9 cellular contexts compared by ENCODE assay signal in the genomic region with DNA sequence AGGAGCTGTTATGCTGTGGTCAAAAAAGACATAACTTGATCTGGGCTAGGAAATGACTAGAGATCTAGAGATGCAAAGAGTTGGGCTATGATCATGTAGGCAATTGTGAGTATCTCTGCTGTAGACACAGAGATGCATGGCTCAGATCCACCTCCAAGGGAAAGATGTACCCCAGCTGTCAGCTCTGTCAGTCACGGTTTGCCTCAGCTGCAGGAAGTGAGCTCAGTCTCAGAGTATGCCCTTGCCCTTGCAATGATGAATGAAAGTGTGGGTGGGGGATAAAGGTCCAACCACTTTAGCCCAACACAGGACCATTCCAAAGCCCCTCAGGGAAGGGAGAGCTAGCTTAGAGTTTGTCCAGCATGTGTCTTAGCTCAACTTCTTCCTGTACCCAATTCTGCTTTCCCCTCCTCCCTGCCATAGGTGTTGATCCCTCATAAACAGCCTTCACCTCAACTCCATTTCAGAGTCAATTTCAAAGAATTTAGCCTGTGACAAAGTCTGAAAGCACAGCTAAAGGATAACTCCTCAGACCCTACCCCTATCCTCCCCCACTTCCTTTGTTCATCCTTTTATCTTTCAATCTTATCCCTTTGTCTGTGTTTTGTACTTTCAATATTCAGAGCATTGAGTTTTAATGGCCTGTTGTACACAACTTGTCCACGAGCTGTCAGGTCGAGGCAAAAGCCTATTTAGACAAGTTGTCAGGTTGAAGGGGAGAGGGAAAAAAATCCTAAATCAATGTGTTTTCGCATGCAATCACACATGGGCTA.
DNase-seq lines count a peak whose midpoint lies in the region; ATAC-seq and TF ChIP-seq lines count a peak whose summit lies in the region.
"Had no signal": no experiment of that assay in that cellular context is flagged by ENCODE, and none has a peak within 500 bp of the region (broad histone marks: within the 10 kb centered on the region; RNA-seq: fewer than 3 reads in every experiment).

No MANE protein-coding gene starts in this region.

- no peak overlapping the region for H3K27ac ChIP-seq in tibial nerve

- H3K36me3 Mint-ChIP-seq in activated B cell treated with CpG ODN at 0.5 μM for 24 hours (ENCODE audit: low read depth): no peaks in the 10 kb centered on the region

- no peaks in the 10 kb centered on the region for H3K9me3 Mint-ChIP-seq in activated B cell treated with CpG ODN at 0.5 μM for 24 hours

- no peak for TF ChIP-seq EP300 in tibial nerve (IDR thresholded peaks at IDR 0.05)

- TF ChIP-seq CTCF in activated B cell treated with CpG ODN at 0.5 μM for 24 hours (IDR thresholded peaks at IDR 0.05) (no peak), tibial nerve (IDR thresholded peaks at IDR 0.05) (no peak)

- no peaks in the 10 kb centered on the region for H3K4me1 ChIP-seq in tibial nerve

- no peak overlapping the region for H3K4me3 ChIP-seq in tibial nerve

- no peaks in the 10 kb centered on the region for H3K27me3 ChIP-seq in tibial nerve

- H3K4me3 Mint-ChIP-seq in activated B cell treated with CpG ODN at 0.5 μM for 24 hours: no peak overlapping the region

- peaks cover 6% of the 10 kb centered on the region for H3K4me1 Mint-ChIP-seq in activated B cell treated with CpG ODN at 0.5 μM for 24 hours

- no peak overlapping the region for H3K27ac Mint-ChIP-seq in activated B cell treated with CpG ODN at 0.5 μM for 24 hours

- 66 to 76% methylated on average over 4 of the region's 4 CpGs for WGBS in tibial nerve, 2 donors

- no peaks in the 10 kb centered on the region for H3K9me3 ChIP-seq in tibial nerve

- POLR2A ChIA-PET in activated B cell treated with CpG ODN at 0.5 μM for 24 hours (lab: Charles Lee): no interaction called here

- no peaks in the 10 kb centered on the region for H3K27me3 Mint-ChIP-seq in activated B cell treated with CpG ODN at 0.5 μM for 24 hours

- TF ChIP-seq POLR2A in tibial nerve (IDR thresholded peaks at IDR 0.05): no peak

- peak in 2 of 3 donors; percentile 1 to 10 for DNase-seq in stimulated activated CD4-positive, alpha-beta T cell treated with anti-CD3 and anti-CD28 coated beads, TNF-alpha, amount 100 ng/mL, for 48 hours (ENCODE audit: low read depth in 3 of 3)
- no peak for DNase-seq in stimulated activated CD4-positive, alpha-beta T cell treated with anti-CD3 and anti-CD28 coated beads, Interleukin-4, amount 100 ng/mL, for 24 hours
- DNase-seq in activated B cell treated with CpG ODN at 0.5 μM for 24 hours (no peak), NCI-H1436 (lab: John Stamatoyannopoulos, UW) (no peak), NCI-H446 (lab: John Stamatoyannopoulos, UW) (no peak), tibial nerve (ENCODE audit: low spot score in 2 of 2) (no peak), HK-2 (ENCODE audit: unreplicated experiment) (no peak)
- DNase-seq: NCI-H2081 had no signal

- ATAC-seq in HG02884 (IDR thresholded peaks at IDR 0.05; ENCODE audit: unreplicated experiment): peak; percentile 90
- peak; percentile 31 for ATAC-seq in activated B cell treated with CpG ODN at 0.5 μM for 24 hours (ENCODE audit: low read depth)

- no peaks in the 10 kb centered on the region for H3K36me3 ChIP-seq in tibial nerve

- intact Hi-C loops in activated B cell treated with CpG ODN at 0.5 μM for 24 hours (cut with micrococcal nuclease): no loop called here

- CTCF ChIA-PET in activated B cell treated with CpG ODN at 0.5 μM for 24 hours (lab: Charles Lee): no interaction called here

Comparison
In these comparisons a context has a peak if more than half of its experiments do, and no peak if none do; other contexts are left out.
1. DNase-seq: peak in stimulated activated CD4-positive, alpha-beta T cell treated with anti-CD3 and anti-CD28 coated beads, TNF-alpha, amount 100 ng/mL, for 48 hours (2 of 3); none in stimulated activated CD4-positive, alpha-beta T cell treated with anti-CD3 and anti-CD28 coated beads, Interleukin-4, amount 100 ng/mL, for 24 hours (single experiment), activated B cell treated with CpG ODN at 0.5 μM for 24 hours (single experiment), NCI-H1436 (single experiment), NCI-H446 (0 of 2), tibial nerve (0 of 2) and HK-2 (single experiment).